In the genomic region with DNA sequence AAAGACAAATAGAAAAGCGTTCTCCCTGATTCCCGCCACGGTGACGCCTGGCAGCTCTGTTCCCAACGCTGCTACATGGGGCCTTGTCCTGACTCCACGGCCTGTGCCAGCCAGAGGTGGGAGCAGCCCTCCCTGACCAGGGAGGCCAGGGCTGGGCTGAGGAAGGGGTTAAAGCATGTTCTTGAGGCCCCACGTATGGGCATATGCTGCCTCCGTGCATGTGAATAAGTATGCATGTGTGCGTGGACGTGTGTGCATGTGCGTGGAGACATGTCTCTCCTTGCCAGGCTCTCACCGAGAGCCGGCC, we compare ENCODE assay signal across 14 cellular contexts. TPM values are rescaled to one million over a fixed set of nuclear protein-coding genes. Genes with fewer than 3 reads are reported as not detected.
DNase-seq lines count a peak whose midpoint lies in the region; ATAC-seq and TF ChIP-seq lines count a peak whose summit lies in the region.
"Had no signal": no experiment of that assay in that cellular context is flagged by ENCODE, and none has a peak within 500 bp of the region (broad histone marks: within the 10 kb centered on the region; RNA-seq: fewer than 3 reads in every experiment).

No MANE protein-coding gene starts in this region.

- H3K9me3 ChIP-seq in CD4-positive, CD25-positive, alpha-beta regulatory T cell (ENCODE audit: control insufficient read depth in 2 of 2, low read length in 2 of 2): no peaks in the 10 kb centered on the region
- H3K9me3 ChIP-seq in adipocyte (ENCODE audit: control insufficient read depth, low read length) (no peaks in the 10 kb centered on the region), mesenchymal stem cell (ENCODE audit: control insufficient read depth, low read length) (no peaks in the 10 kb centered on the region), suprapubic skin (no peaks in the 10 kb centered on the region)

- H2BK15ac ChIP-seq in mesenchymal stem cell (ENCODE audit: low read depth, poor library complexity, severe bottlenecking): no peak overlapping the region

- TF ChIP-seq CTCF in suprapubic skin (IDR thresholded peaks at IDR 0.05): no peak

- peak overlapping the region in 3 of 4 donors; percentile 9 to 94 (median 41) for H3K4me3 Mint-ChIP-seq in CD4-positive, CD25-positive, alpha-beta regulatory T cell
- no peak overlapping the region for H3K4me3 Mint-ChIP-seq in activated T-helper 2 cell treated with anti-CD3 and anti-CD28 coated beads, Interferon-gamma antibody, Interleukin-2, Interleukin-4, amounts not matched to agents 10 μg/mL and 5 μg/mL and 100 μg/mL, durations not matched to agents 14 hours and 24 hours and 36 hours (ENCODE audit: low read depth)

- no peak for ATAC-seq in CD4-positive, CD25-positive, alpha-beta regulatory T cell (ENCODE audit: low read depth in 2 of 2)
- no peak for ATAC-seq in HG02759 (IDR thresholded peaks at IDR 0.05; ENCODE audit: unreplicated experiment)
- ATAC-seq: GM23338, left colon had no signal

- H3K23ac ChIP-seq in mesenchymal stem cell (ENCODE audit: low read length in 2 of 2): peak overlapping the region in 1 of 2 experiments; percentile 27

- H3K9me3 Mint-ChIP-seq in CD4-positive, CD25-positive, alpha-beta regulatory T cell: peaks cover 0 to 8% (median 0%) of the 10 kb centered on the region in 7 donors
- no peaks in the 10 kb centered on the region for H3K9me3 Mint-ChIP-seq in activated T-helper 2 cell treated with anti-CD3 and anti-CD28 coated beads, Interferon-gamma antibody, Interleukin-2, Interleukin-4, amounts not matched to agents 10 μg/mL and 5 μg/mL and 100 μg/mL, durations not matched to agents 14 hours and 24 hours and 36 hours
- H3K9me3 Mint-ChIP-seq: activated CD4-positive, alpha-beta T cell treated with anti-CD3 and anti-CD28 coated beads, Interleukin-2, amount 10 ng/mL, durations not matched to agents 24 days and 14 days; GM23338 had no signal

- H3K9ac ChIP-seq in adipocyte (ENCODE audit: low read length): peak overlapping the region; percentile 88
- peak overlapping the region; percentile 81 for H3K9ac ChIP-seq in mesenchymal stem cell (ENCODE audit: low read length)

- peaks cover 15% of the 10 kb centered on the region for H3K4me1 ChIP-seq in CD4-positive, CD25-positive, alpha-beta regulatory T cell (ENCODE audit: control insufficient read depth, insufficient read depth, low read length, poor library complexity, severe bottlenecking)
- H3K4me1 ChIP-seq in adipocyte (ENCODE audit: control insufficient read depth, insufficient read depth, low read length) (peaks cover 53% of the 10 kb centered on the region), mesenchymal stem cell (ENCODE audit: control insufficient read depth, insufficient read depth, low read depth, low read length) (peaks cover 40% of the 10 kb centered on the region), suprapubic skin (peaks cover 66% of the 10 kb centered on the region)

- H3K36me3 ChIP-seq in CD4-positive, CD25-positive, alpha-beta regulatory T cell (ENCODE audit: control insufficient read depth, insufficient read depth, low read length): no peaks in the 10 kb centered on the region
- peaks cover 13% of the 10 kb centered on the region for H3K36me3 ChIP-seq in adipocyte (ENCODE audit: control insufficient read depth, insufficient read depth, low read length, severe bottlenecking)
- peaks cover 6 to 22% of the 10 kb centered on the region in 2 experiments for H3K36me3 ChIP-seq in mesenchymal stem cell (ENCODE audit: control insufficient read depth in 1 of 2, insufficient read depth in 2 of 2, low read depth in 1 of 2, low read length in 2 of 2)
- no peaks in the 10 kb centered on the region for H3K36me3 ChIP-seq in suprapubic skin

- H2BK120ac ChIP-seq in mesenchymal stem cell (ENCODE audit: low read depth, low read length): no peak overlapping the region

- H2AFZ ChIP-seq in mesenchymal stem cell (ENCODE audit: low read depth, low read length): no peak overlapping the region
- H2AFZ ChIP-seq: GM23338 had no signal

- peaks cover 0 to 30% (median 8%) of the 10 kb centered on the region in 4 donors for H3K4me1 Mint-ChIP-seq in CD4-positive, CD25-positive, alpha-beta regulatory T cell
- no peaks in the 10 kb centered on the region for H3K4me1 Mint-ChIP-seq in activated T-helper 2 cell treated with anti-CD3 and anti-CD28 coated beads, Interferon-gamma antibody, Interleukin-2, Interleukin-4, amounts not matched to agents 10 μg/mL and 5 μg/mL and 100 μg/mL, durations not matched to agents 14 hours and 24 hours and 36 hours (ENCODE audit: low read depth)

- H3K27me3 Mint-ChIP-seq in CD4-positive, CD25-positive, alpha-beta regulatory T cell: peaks cover 21% of the 10 kb centered on the region
- peaks cover 32% of the 10 kb centered on the region for H3K27me3 Mint-ChIP-seq in activated T-helper 2 cell treated with anti-CD3 and anti-CD28 coated beads, Interferon-gamma antibody, Interleukin-2, Interleukin-4, amounts not matched to agents 10 μg/mL and 5 μg/mL and 100 μg/mL, durations not matched to agents 14 hours and 24 hours and 36 hours (ENCODE audit: low read depth)

- 92% methylated on average over 13 of the region's 13 CpGs for WGBS in mesenchymal stem cell
- WGBS in suprapubic skin: 86% methylated on average over 11 of the region's 13 CpGs

- H3K27ac Mint-ChIP-seq in CD4-positive, CD25-positive, alpha-beta regulatory T cell: peak overlapping the region in 2 of 3 donors; percentile 56 to 84
- no peak overlapping the region for H3K27ac Mint-ChIP-seq in activated T-helper 2 cell treated with anti-CD3 and anti-CD28 coated beads, Interferon-gamma antibody, Interleukin-2, Interleukin-4, amounts not matched to agents 10 μg/mL and 5 μg/mL and 100 μg/mL, durations not matched to agents 14 hours and 24 hours and 36 hours
- H3K27ac Mint-ChIP-seq: activated CD4-positive, alpha-beta T cell treated with anti-CD3 and anti-CD28 coated beads, Interleukin-2, amount 10 ng/mL, durations not matched to agents 24 days and 14 days; GM23338 had no signal

- H3K4ac ChIP-seq in mesenchymal stem cell (ENCODE audit: low read depth in 1 of 2, low read length in 2 of 2): peak overlapping the region in 1 of 2 experiments; percentile 49

- no peak overlapping the region for H3K4me2 ChIP-seq in mesenchymal stem cell (ENCODE audit: low read length, poor library complexity, severe bottlenecking)

- TF ChIP-seq POLR2A in suprapubic skin (IDR thresholded peaks at IDR 0.05): no peak

- no peak for TF ChIP-seq EP300 in suprapubic skin (IDR thresholded peaks at IDR 0.05)

- H3K14ac ChIP-seq in mesenchymal stem cell (ENCODE audit: low read length in 2 of 2): no peak overlapping the region

- H3K18ac ChIP-seq in mesenchymal stem cell (ENCODE audit: low read depth in 1 of 2, low read length in 2 of 2): peak overlapping the region in 1 of 2 experiments; percentile 37

- H3K27ac ChIP-seq in CD4-positive, CD25-positive, alpha-beta regulatory T cell (ENCODE audit: insufficient read depth, low read length, poor library complexity, severe bottlenecking): no peak overlapping the region
- no peak overlapping the region for H3K27ac ChIP-seq in mesenchymal stem cell (ENCODE audit: low read length, poor library complexity, severe bottlenecking)
- peak overlapping the region; percentile 68 for H3K27ac ChIP-seq in suprapubic skin

- H3K27me3 ChIP-seq in CD4-positive, CD25-positive, alpha-beta regulatory T cell (ENCODE audit: control insufficient read depth, insufficient read depth, low read length): no peaks in the 10 kb centered on the region
- H3K27me3 ChIP-seq in adipocyte (replicated peaks; ENCODE audit: control insufficient read depth, insufficient read depth, low read length) (no peaks in the 10 kb centered on the region), mesenchymal stem cell (ENCODE audit: control insufficient read depth in 1 of 2, insufficient read depth in 1 of 2, low read length in 2 of 2) (peaks cover 0 to 10% of the 10 kb centered on the region in 2 experiments), suprapubic skin (peaks cover 12% of the 10 kb centered on the region)

- H2BK5ac ChIP-seq in mesenchymal stem cell (ENCODE audit: low read depth, low read length, poor library complexity, severe bottlenecking): no peak overlapping the region

- no peaks in the 10 kb centered on the region for H3K36me3 Mint-ChIP-seq in CD4-positive, CD25-positive, alpha-beta regulatory T cell
- no peaks in the 10 kb centered on the region for H3K36me3 Mint-ChIP-seq in activated T-helper 2 cell treated with anti-CD3 and anti-CD28 coated beads, Interferon-gamma antibody, Interleukin-2, Interleukin-4, amounts not matched to agents 10 μg/mL and 5 μg/mL and 100 μg/mL, durations not matched to agents 14 hours and 24 hours and 36 hours (ENCODE audit: low read depth)

- no peak for DNase-seq in CD4-positive, CD25-positive, alpha-beta regulatory T cell
- no peak for DNase-seq in adipocyte (ENCODE audit: low read depth)
- no peak for DNase-seq in mesenchymal stem cell
- peak in 1 of 2 donors; percentile 58 for DNase-seq in suprapubic skin (ENCODE audit: low spot score in 2 of 2)
- DNase-seq in activated T-helper 2 cell treated with anti-CD3 and anti-CD28 coated beads, Interferon-gamma antibody, Interleukin-2, Interleukin-4, amounts not matched to agents 10 μg/mL and 5 μg/mL and 100 μg/mL, durations not matched to agents 14 hours and 24 hours and 36 hours (ENCODE audit: low spot score): no peak
- no peak for DNase-seq in NCI-H1105 (lab: John Stamatoyannopoulos, UW)
- DNase-seq in LoVo (ENCODE audit: low spot score): no peak
- DNase-seq: activated CD4-positive, alpha-beta T cell treated with anti-CD3 and anti-CD28 coated beads, Interleukin-2, amount 10 ng/mL, durations not matched to agents 24 days and 14 days; DMS79; hippocampal formation; left colon; RPMI8226 had no signal

- no peak overlapping the region for H4K91ac ChIP-seq in mesenchymal stem cell (ENCODE audit: low read length)

- no peak overlapping the region for H2AK5ac ChIP-seq in mesenchymal stem cell (ENCODE audit: low read length, severe bottlenecking)

- intact Hi-C loops in activated T-helper 2 cell treated with anti-CD3 and anti-CD28 coated beads, Interferon-gamma antibody, Interleukin-2, Interleukin-4, amounts not matched to agents 10 μg/mL and 5 μg/mL and 100 μg/mL, durations not matched to agents 14 hours and 24 hours and 36 hours (cut with micrococcal nuclease): no loop called here

- no peak overlapping the region for H2BK12ac ChIP-seq in mesenchymal stem cell (ENCODE audit: low read length in 2 of 2)

- no peak overlapping the region for H4K8ac ChIP-seq in mesenchymal stem cell (ENCODE audit: low read length)

- no peaks in the 10 kb centered on the region for H3K79me1 ChIP-seq in mesenchymal stem cell (replicated peaks; ENCODE audit: low read length, poor library complexity, severe bottlenecking)

- no peak overlapping the region for H3K4me3 ChIP-seq in CD4-positive, CD25-positive, alpha-beta regulatory T cell (ENCODE audit: low read depth, low read length)
- H3K4me3 ChIP-seq in adipocyte (ENCODE audit: low read length): peak overlapping the region; percentile 81
- H3K4me3 ChIP-seq in mesenchymal stem cell (ENCODE audit: insufficient read depth in 1 of 2, low read depth in 1 of 2, low read length in 2 of 2): peak overlapping the region in 1 of 2 experiments; percentile 83
- H3K4me3 ChIP-seq in suprapubic skin: peak overlapping the region; percentile 10
- H3K4me3 ChIP-seq: GM23338 had no signal

RNA-seq across cellular contexts. Expression of gene SNED1, which starts 1.6 kb away (rescaled TPM):
- 170 TPM for total RNA-seq in CD4-positive, CD25-positive, alpha-beta regulatory T cell
- polyA plus RNA-seq in CD4-positive, CD25-positive, alpha-beta regulatory T cell: 1 to 10 TPM; 1.7 to 5.6 (median 2.2) TPM
- 3.7 TPM for polyA plus RNA-seq in mesenchymal stem cell (2013, experiment 1 of 2)
- 3.7 TPM for polyA plus RNA-seq in mesenchymal stem cell (2013, experiment 2 of 2)
- 10 to 100 TPM in 3 of 4 donors, 1 to 10 TPM in 1; 5.6 to 31.9 (median 13.2) TPM for total RNA-seq in suprapubic skin
- 1.5 and 1.7 TPM in 2 replicates for total RNA-seq in activated T-helper 2 cell treated with anti-CD3 and anti-CD28 coated beads, Interferon-gamma antibody, Interleukin-2, Interleukin-4, amounts not matched to agents 10 μg/mL and 5 μg/mL and 100 μg/mL, durations not matched to agents 14 hours and 24 hours and 36 hours
